In genomic region chr2:237483018-237483731, GRCh38 we compare ENCODE assay signal across 9 cellular contexts. TPM values are rescaled to one million over a fixed set of nuclear protein-coding genes. Genes with fewer than 3 reads are reported as not detected.
DNase-seq lines count a peak whose midpoint lies in the region; ATAC-seq and TF ChIP-seq lines count a peak whose summit lies in the region.
"Had no signal": no experiment of that assay in that cellular context is flagged by ENCODE, and none has a peak within 500 bp of the region (broad histone marks: within the 10 kb centered on the region; RNA-seq: fewer than 3 reads in every experiment).

No MANE protein-coding gene starts in this region.

- H3K4me1 Mint-ChIP-seq in CD8-positive, alpha-beta memory T cell: no peaks in the 10 kb centered on the region

- H3K27me3 ChIP-seq in esophagus squamous epithelium (peaks cover 0 to 35% (median 0%) of the 10 kb centered on the region in 4 donors), rectal smooth muscle tissue (ENCODE audit: control insufficient read depth, insufficient read depth, low read length) (peaks cover 12% of the 10 kb centered on the region)
- H3K27me3 ChIP-seq in CD8-positive, alpha-beta memory T cell (ENCODE audit: insufficient read depth, low read length, poor library complexity, severe bottlenecking): peaks cover 4% of the 10 kb centered on the region

- H3K4me1 ChIP-seq in esophagus squamous epithelium (peaks cover 10 to 62% (median 13%) of the 10 kb centered on the region in 3 donors), rectal smooth muscle tissue (ENCODE audit: control insufficient read depth, insufficient read depth, low read length) (peaks cover 3% of the 10 kb centered on the region)
- H3K4me1 ChIP-seq in CD8-positive, alpha-beta memory T cell (ENCODE audit: insufficient read depth, low read length): no peaks in the 10 kb centered on the region

- no peak overlapping the region for H3K27ac Mint-ChIP-seq in CD8-positive, alpha-beta memory T cell
- H3K27ac Mint-ChIP-seq: stimulated activated naive CD8-positive, alpha-beta T cell treated with anti-CD3 and anti-CD28 coated beads, Interleukin-15, Interleukin-2, amounts not matched to agents 100 ng/mL and 50 ng/mL, for 24 hours had no signal

- no peaks in the 10 kb centered on the region for H3K9me3 ChIP-seq in esophagus squamous epithelium
- no peaks in the 10 kb centered on the region for H3K9me3 ChIP-seq in CD8-positive, alpha-beta memory T cell (ENCODE audit: low read length)

- no peak for ATAC-seq in GM19351 (IDR thresholded peaks at IDR 0.05; ENCODE audit: unreplicated experiment)

- H3K27ac ChIP-seq in esophagus squamous epithelium (peak overlapping the region in 3 of 4 donors; percentile 48 to 80 (median 63)), rectal smooth muscle tissue (ENCODE audit: low read depth, low read length) (peak overlapping the region; percentile 12)
- no peak overlapping the region for H3K27ac ChIP-seq in CD8-positive, alpha-beta memory T cell (ENCODE audit: low read depth, low read length)

- peak in 1 of 4 donors; percentile 23 for TF ChIP-seq POLR2A in esophagus squamous epithelium (IDR thresholded peaks at IDR 0.05)

- WGBS in esophagus squamous epithelium, 2 donors: 50 to 55% methylated on average over 7 of the region's 9 CpGs

- H3K9ac ChIP-seq in rectal smooth muscle tissue (ENCODE audit: low read length): no peak overlapping the region

- peak in 1 of 6 experiments; percentile 12 for TF ChIP-seq CTCF in esophagus squamous epithelium (IDR thresholded peaks at IDR 0.05)

- H3K27me3 Mint-ChIP-seq in CD8-positive, alpha-beta memory T cell: peaks cover 33 to 56% of the 10 kb centered on the region in 2 donors

- CTCF ChIA-PET in CD8-positive, alpha-beta memory T cell (lab: Charles Lee): interaction anchor here (1.3 kb wide), 1 partner anchor 62 kb away, joined by 5 read pairs; no protein-coding TSS in a partner anchor

- H3K9me3 Mint-ChIP-seq in CD8-positive, alpha-beta memory T cell: no peaks in the 10 kb centered on the region
- H3K9me3 Mint-ChIP-seq: stimulated activated naive CD8-positive, alpha-beta T cell treated with anti-CD3 and anti-CD28 coated beads, Interleukin-15, Interleukin-2, amounts not matched to agents 100 ng/mL and 50 ng/mL, for 24 hours had no signal

- intact Hi-C loops in esophagus squamous epithelium (cut with DNase I): no loop called here

- peak; percentile 99 for DNase-seq in DMS53 (lab: John Stamatoyannopoulos, UW)
- peak; percentile 42 for DNase-seq in NCI-H2196 treated with DMSO at 0.1 percent for 48 hours (lab: John Stamatoyannopoulos, UW; ENCODE audit: unreplicated experiment)
- DNase-seq in esophagus squamous epithelium (lab: John Stamatoyannopoulos, UW): no peak
- no peak for DNase-seq in CD8-positive, alpha-beta memory T cell
- no peak for DNase-seq in activated effector memory CD4-positive, alpha-beta T cell treated with anti-CD3 and anti-CD28 coated beads, Interleukin-2, amount 50 U/mL, for 16 hours
- no peak for DNase-seq in activated CD8-positive, alpha-beta memory T cell treated with anti-CD3 and anti-CD28 coated beads for 24 hours

- H3K4me3 Mint-ChIP-seq in CD8-positive, alpha-beta memory T cell: no peak overlapping the region
- H3K4me3 Mint-ChIP-seq: stimulated activated naive CD8-positive, alpha-beta T cell treated with anti-CD3 and anti-CD28 coated beads, Interleukin-15, Interleukin-2, amounts not matched to agents 100 ng/mL and 50 ng/mL, for 24 hours had no signal

- POLR2A ChIA-PET in CD8-positive, alpha-beta memory T cell (lab: Charles Lee): no interaction called here

- H3K36me3 Mint-ChIP-seq in CD8-positive, alpha-beta memory T cell: no peaks in the 10 kb centered on the region

- H3K36me3 ChIP-seq in esophagus squamous epithelium (no peaks in the 10 kb centered on the region), rectal smooth muscle tissue (ENCODE audit: control insufficient read depth, insufficient read depth, low read length) (no peaks in the 10 kb centered on the region)
- H3K36me3 ChIP-seq in CD8-positive, alpha-beta memory T cell (ENCODE audit: insufficient read depth, low read length): no peaks in the 10 kb centered on the region

- H3K4me3 ChIP-seq in esophagus squamous epithelium (no peak overlapping the region), rectal smooth muscle tissue (ENCODE audit: low read length) (no peak overlapping the region)
- H3K4me3 ChIP-seq in CD8-positive, alpha-beta memory T cell (ENCODE audit: low read length): no peak overlapping the region

RNA-seq across cellular contexts. Expression of gene MLPH, which starts 3.9 kb away (rescaled TPM):
- total RNA-seq in esophagus squamous epithelium: 10 to 100 TPM in 2 of 4 donors, 1 to 10 TPM in 2; 1.8 to 10.5 (median 7.6) TPM
- not detected for total RNA-seq in CD8-positive, alpha-beta memory T cell
- polyA plus RNA-seq in CD8-positive, alpha-beta memory T cell: not detected

Comparison
In these comparisons a context has a peak if more than half of its experiments do, and no peak if none do; other contexts are left out.
1. DNase-seq: peak in DMS53 (single experiment) and NCI-H2196 treated with DMSO at 0.1 percent for 48 hours (single experiment); none in esophagus squamous epithelium (single experiment), CD8-positive, alpha-beta memory T cell (0 of 5), activated effector memory CD4-positive, alpha-beta T cell treated with anti-CD3 and anti-CD28 coated beads, Interleukin-2, amount 50 U/mL, for 16 hours (single experiment) and activated CD8-positive, alpha-beta memory T cell treated with anti-CD3 and anti-CD28 coated beads for 24 hours (single experiment).